8 cellular contexts compared by ENCODE assay signal in the genomic region with DNA sequence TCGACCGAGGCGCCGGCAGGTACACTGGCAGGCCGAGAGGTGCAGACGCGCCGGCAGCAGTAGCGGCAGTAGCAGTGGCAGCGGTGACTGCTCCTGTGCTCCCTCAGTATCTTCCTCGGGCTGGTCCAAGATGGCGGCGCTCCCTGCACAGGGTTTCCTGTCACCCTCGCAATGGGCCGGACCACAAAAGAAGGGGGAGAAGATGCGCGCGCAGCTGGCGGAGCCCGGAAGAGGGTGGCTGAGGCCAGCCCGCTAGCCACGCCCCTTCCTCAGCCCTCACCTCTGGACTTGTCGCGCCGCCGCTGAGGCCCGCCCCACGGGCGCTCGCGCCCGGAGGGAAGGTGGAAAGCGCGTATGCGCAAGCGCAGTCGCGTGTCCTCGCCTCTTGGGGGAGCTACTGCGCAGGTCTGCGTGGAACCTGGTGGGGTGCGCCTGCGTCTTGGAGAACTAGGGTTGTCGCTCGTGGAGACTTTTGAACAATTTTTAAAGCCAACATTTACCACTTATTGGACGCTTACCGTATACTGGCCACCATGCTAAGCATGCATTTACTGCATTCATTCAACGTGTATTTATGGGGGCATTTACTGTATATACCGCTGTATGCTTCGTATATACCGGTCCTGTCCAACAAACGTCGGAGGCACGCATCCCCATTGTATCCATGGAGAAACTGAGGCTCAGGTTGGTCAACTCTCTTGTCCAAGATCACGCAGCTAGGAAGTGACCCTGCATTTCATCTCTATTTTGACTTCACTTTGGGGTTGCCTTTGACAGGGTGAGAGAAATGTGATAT. TPM values are rescaled to one million over a fixed set of nuclear protein-coding genes. Genes with fewer than 3 reads are reported as not detected.
DNase-seq lines count a peak whose midpoint lies in the region; ATAC-seq and TF ChIP-seq lines count a peak whose summit lies in the region.

A gene (minus strand): TSS at position 132 of the 796 bp plus-strand sequence. CDS start 8,457 bp downstream, outside the sequence.

- DNase-seq in BJ (ENCODE audit: low read depth) (peak; percentile 89), GM19238 (ENCODE audit: insufficient read length, low spot score) (peak; percentile 91), NCI-H510A treated with DMSO at 0.1 percent for 48 hours (lab: John Stamatoyannopoulos, UW) (peak; percentile 98), chondrocyte (ENCODE audit: low spot score) (peak; percentile 100), kidney epithelial cell (ENCODE audit: low read depth) (peak; percentile 87)
- DNase-seq in activated CD4-positive, alpha-beta T cell treated with anti-CD3 and anti-CD28 coated beads for 24 hours (ENCODE audit: low read depth in 2 of 2), result peak; percentile 100
- DNase-seq in stimulated activated CD4-positive, alpha-beta T cell treated with anti-CD3 and anti-CD28 coated beads, Interleukin-15, amount 100 ng/mL, for 48 hours (ENCODE audit: low read depth in 2 of 2), result peak; percentile 100

- H3K4me3 ChIP-seq in BJ (ENCODE audit: low read depth, low read length) (peak within 1 kb of the TSS; percentile 98), kidney epithelial cell (ENCODE audit: low read depth, low read length) (peak within 1 kb of the TSS; percentile 91)

- peak within 1 kb of the TSS; percentile 88 for H3K4me3 Mint-ChIP-seq in chondrocyte (ENCODE audit: unreplicated experiment)

- CTCF ChIA-PET in BJ (lab: Yijun Ruan, JAX), result interaction anchor here (0.6 to 2.0 kb wide), 6 partner anchors 9 to 197 kb away, joined by 3 to 10 read pairs (median 6); no protein-coding TSS in a partner anchor

- ATAC-seq in HG03442 (IDR thresholded peaks at IDR 0.05; ENCODE audit: unreplicated experiment), result peak; percentile 80

- peak within 1 kb of the TSS; percentile 89 for H3K27ac Mint-ChIP-seq in chondrocyte (ENCODE audit: unreplicated experiment)

- H3K27me3 ChIP-seq in BJ (ENCODE audit: control insufficient read depth, insufficient read depth, low read length) (no peaks in the 10 kb centered on the region), kidney epithelial cell (ENCODE audit: control insufficient read depth, insufficient read depth, low read length) (no peaks in the 10 kb centered on the region)

- POLR2A ChIA-PET in BJ (lab: Charles Lee), result interaction anchor here (0.6 to 1.0 kb wide), 3 partner anchors 10 to 189 kb away, joined by 3 to 16 read pairs (median 5); no protein-coding TSS in a partner anchor

- no peaks in the 10 kb centered on the region for H3K36me3 Mint-ChIP-seq in chondrocyte (ENCODE audit: low read depth)

- no peaks in the 10 kb centered on the region for H3K9me3 Mint-ChIP-seq in chondrocyte (ENCODE audit: low read depth)

- TF ChIP-seq CTCF in BJ (IDR thresholded peaks at IDR 0.05; ENCODE audit: insufficient read depth, low read depth, low read length) (peak; percentile 74), chondrocyte (IDR thresholded peaks at IDR 0.05) (peak; percentile 78), kidney epithelial cell (IDR thresholded peaks at IDR 0.05; ENCODE audit: insufficient read depth, low read length, poor library complexity, severe bottlenecking) (peak; percentile 64)

- peaks cover 43% of the 10 kb centered on the region for H3K4me1 Mint-ChIP-seq in chondrocyte (ENCODE audit: low read depth)

- H3K36me3 ChIP-seq in BJ (ENCODE audit: control insufficient read depth, insufficient read depth, low read length) (no peaks in the 10 kb centered on the region), kidney epithelial cell (ENCODE audit: control insufficient read depth, insufficient read depth, low read length) (no peaks in the 10 kb centered on the region)

- no peaks in the 10 kb centered on the region for H3K27me3 Mint-ChIP-seq in chondrocyte (ENCODE audit: low read depth)

RNA-seq across cellular contexts. Expression of the gene that starts here (rescaled TPM):
- 18.3 and 20.0 TPM in 2 replicates for polyA plus RNA-seq in BJ (2011; rRNA removed)
- polyA minus RNA-seq in BJ (2011; rRNA and poly(A)+ RNA removed), result 6.8 and 14.2 TPM in 2 replicates
- 58.6 to 68.0 TPM (median 64.3 TPM) in 3 replicates for total RNA-seq in chondrocyte
- 38.1 and 42.4 TPM in 2 replicates for total RNA-seq in kidney epithelial cell

Comparison
In these comparisons a context has a peak if more than half of its experiments do, and no peak if none do; other contexts are left out.
1. Peak in every context shown above with its lines: DNase-seq, ATAC-seq and H3K4me3 ChIP-seq.